Comparison of ENCODE assay signal across 8 cellular contexts in the genomic region with DNA sequence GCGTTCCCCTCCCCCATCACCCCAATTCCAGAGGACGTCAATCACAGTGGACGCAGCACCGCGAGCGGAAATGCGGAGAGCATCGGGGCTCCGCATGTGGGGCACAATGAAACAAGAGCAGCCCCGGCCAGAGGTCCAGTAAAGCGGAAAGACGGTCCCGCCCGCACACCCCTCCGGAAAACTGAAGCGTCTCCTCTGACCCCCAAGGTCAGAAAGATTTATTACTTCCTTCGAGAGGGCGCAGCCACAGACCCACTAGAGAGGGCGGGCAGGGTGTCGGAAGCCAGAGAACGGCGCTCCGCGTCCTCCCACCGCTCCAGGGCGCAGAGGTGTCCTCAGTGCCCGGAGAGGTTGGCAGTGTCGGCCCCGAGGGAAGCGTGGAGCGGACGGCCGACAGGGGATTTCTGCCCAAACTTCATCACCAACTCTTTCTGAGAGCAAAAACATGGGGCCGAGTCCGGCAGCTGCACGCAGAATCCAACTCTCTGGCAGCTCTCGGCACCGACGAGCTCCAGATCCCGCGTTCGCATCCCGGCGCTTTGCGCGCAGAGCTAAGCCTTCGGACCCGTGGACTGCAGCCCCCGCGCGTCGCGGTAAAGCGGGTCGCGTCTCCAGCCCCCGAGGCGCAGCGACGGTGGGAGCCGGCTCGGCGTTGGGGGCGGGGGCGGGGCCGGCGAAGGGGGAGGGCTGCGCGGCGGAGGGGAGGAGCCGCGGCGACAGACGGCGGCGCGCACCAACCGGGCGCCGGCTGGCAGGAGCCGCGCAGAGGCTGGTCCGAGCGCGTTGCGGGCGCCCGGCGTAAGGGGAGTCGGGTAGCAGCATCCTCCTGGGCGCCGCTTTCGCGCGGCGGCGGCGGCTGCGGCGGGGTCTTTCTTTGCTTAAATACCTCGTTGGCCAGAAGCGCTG. TPM values are rescaled to one million over a fixed set of nuclear protein-coding genes. Genes with fewer than 3 reads are reported as not detected.
DNase-seq lines count a peak whose midpoint lies in the region; ATAC-seq and TF ChIP-seq lines count a peak whose summit lies in the region.

Gene CHST2, plus strand, starts transcription at position 763 of the 906 bp plus-strand sequence. CDS start 1,046 bp downstream, outside the sequence.

- peak; percentile 73 for ATAC-seq in GM21367 (IDR thresholded peaks at IDR 0.05; ENCODE audit: unreplicated experiment)

- peak within 1 kb of the TSS; percentile 70 for H3K27ac ChIP-seq in RWPE1
- H3K27ac ChIP-seq in temporal lobe (ENCODE audit: low read depth, low read length): no peak within 1 kb of the TSS

- POLR2A ChIA-PET in RWPE1 (lab: Yijun Ruan, JAX; ENCODE audit: low non-redundant PET): no interaction called here

- CTCF ChIA-PET in RWPE1 (lab: Yijun Ruan, JAX): interaction anchor here (0.6 kb wide), 1 partner anchor 28 kb away, joined by 3 read pairs; no protein-coding TSS in a partner anchor

- no peak for TF ChIP-seq CTCF in RWPE1 (conservative IDR thresholded peaks at IDR 0.05; ENCODE audit: low read depth)

- peak; percentile 43 for DNase-seq in DMS114 treated with DMSO at 0.1 percent for 48 hours (lab: John Stamatoyannopoulos, UW; ENCODE audit: unreplicated experiment)
- DNase-seq in HUDEP-2 (lab: John Stamatoyannopoulos, UW; ENCODE audit: unreplicated experiment in 76 of 76): peak in 70 of 76 experiments; percentile 10 to 78 (median 54)
- DNase-seq in RWPE1 (ENCODE audit: low spot score): peak; percentile 90
- peak; percentile 69 for DNase-seq in activated naive CD4-positive, alpha-beta T cell treated with Interleukin-2 at 50 U/mL for 16 hours
- DNase-seq in globus pallidus (ENCODE audit: low spot score): peak; percentile 62
- peak in 49 of 56 donors; percentile 10 to 82 (median 60) for DNase-seq in nucleus accumbens (lab: John Stamatoyannopoulos, UW)

RNA-seq across cellular contexts. Expression of gene CHST2, which starts in this region (rescaled TPM):
- 23.4 TPM for total RNA-seq in temporal lobe
